28 cellular contexts compared by ENCODE assay signal in the genomic region with DNA sequence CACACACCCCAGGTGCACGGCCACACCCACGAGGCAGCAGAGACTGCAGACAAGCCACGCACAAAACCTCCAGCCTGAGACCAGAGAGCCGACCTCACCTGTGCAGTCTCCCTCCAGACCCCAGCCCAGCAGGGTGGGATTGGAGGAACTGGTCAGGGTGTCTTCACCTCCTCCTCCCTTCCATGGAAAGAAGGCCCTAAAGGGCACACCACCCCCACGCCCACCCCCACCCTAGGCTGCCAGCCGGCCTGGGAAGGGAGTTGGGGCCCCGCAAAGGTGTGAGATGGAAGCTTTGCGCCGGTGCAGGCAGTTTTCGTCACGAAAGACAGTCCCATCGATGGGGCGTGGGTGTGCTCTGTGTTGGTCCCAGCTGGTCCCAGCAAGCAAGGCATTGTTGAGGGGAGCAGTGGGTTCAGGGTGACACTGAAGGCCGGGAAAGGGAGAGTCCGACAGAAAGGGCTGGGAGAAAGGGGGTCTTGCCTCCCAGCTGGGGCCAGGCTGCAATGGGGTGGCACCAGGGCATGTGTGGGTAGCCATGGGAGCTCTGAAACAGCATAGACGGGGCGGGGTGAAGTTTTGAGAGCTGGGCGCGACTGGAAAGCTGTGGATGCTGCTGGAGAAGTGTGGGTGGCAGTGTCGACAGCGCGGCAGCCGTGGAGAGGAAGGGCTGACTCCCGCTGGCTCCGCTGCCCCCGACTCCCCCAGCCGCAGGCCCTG.
"Had no signal": no experiment of that assay in that cellular context is flagged by ENCODE, and none has a peak within 500 bp of the region (broad histone marks: within the 10 kb centered on the region; RNA-seq: fewer than 3 reads in every experiment).

No MANE protein-coding gene starts in this region.

- H3K79me2 ChIP-seq: parathyroid adenoma had no signal

- H3K4me1 ChIP-seq: colonic mucosa, esophagus muscularis mucosa, foreskin keratinocyte, heart right ventricle, lower lobe of right lung, parathyroid adenoma, prostate gland, right atrium auricular region, stomach, thyroid gland had no signal

- H3K27ac ChIP-seq: colonic mucosa, esophagus muscularis mucosa, foreskin keratinocyte, heart right ventricle, lower lobe of right lung, neutrophil, parathyroid adenoma, prostate gland, right atrium auricular region, stomach, thyroid gland had no signal

- H3K4me3 ChIP-seq: colonic mucosa, esophagus muscularis mucosa, heart right ventricle, lower lobe of right lung, mucosa of descending colon, prostate gland, right atrium auricular region, stomach, thyroid gland had no signal

- H3K9me3 ChIP-seq: colonic mucosa, esophagus muscularis mucosa, heart right ventricle, lower lobe of right lung, mucosa of descending colon, neutrophil, prostate gland, right atrium auricular region, thyroid gland had no signal

- ATAC-seq: foreskin keratinocyte; heart right ventricle; left ventricle myocardium superior; lower lobe of right lung; mucosa of descending colon; sciatic nerve; stimulated activated effector memory CD8-positive, alpha-beta T cell treated with anti-CD3 and anti-CD28 coated beads, Interleukin-12 subunit alpha, Interleukin-12 subunit beta, amount 100 ng/mL, for 72 hours had no signal

- H3K27me3 ChIP-seq: colonic mucosa, foreskin keratinocyte, neutrophil, right atrium auricular region, thyroid gland had no signal

- FAIRE-seq: endothelial cell of umbilical vein, keratinocyte had no signal

- H3K9ac ChIP-seq: parathyroid adenoma had no signal

- DNase-seq: central memory CD4-positive, alpha-beta T cell; colonic mucosa; dermis blood vessel endothelial cell; effector memory CD4-positive, alpha-beta T cell; foreskin keratinocyte; glutamatergic neuron; heart right ventricle; hippocampal formation; immature natural killer cell; left ventricle myocardium superior; lower lobe of right lung; mucosa of descending colon; naive B cell; stimulated activated CD4-positive, alpha-beta T cell treated with anti-CD3 and anti-CD28 coated beads, Interleukin-2, amount 100 ng/mL, for 24 hours; stimulated activated CD4-positive, alpha-beta T cell treated with anti-CD3 and anti-CD28 coated beads, Interleukin-4, amount 100 ng/mL, for 24 hours; stimulated activated naive CD4-positive, alpha-beta T cell treated with Interleukin-2 at 50 U/mL for 16 hours; stomach; trophoblast cell had no signal

- H2AFZ ChIP-seq: parathyroid adenoma had no signal

- H3K36me3 ChIP-seq: colonic mucosa, esophagus muscularis mucosa, heart right ventricle, lower lobe of right lung, neutrophil, prostate gland, right atrium auricular region, stomach, thyroid gland had no signal
